In the genomic region with DNA sequence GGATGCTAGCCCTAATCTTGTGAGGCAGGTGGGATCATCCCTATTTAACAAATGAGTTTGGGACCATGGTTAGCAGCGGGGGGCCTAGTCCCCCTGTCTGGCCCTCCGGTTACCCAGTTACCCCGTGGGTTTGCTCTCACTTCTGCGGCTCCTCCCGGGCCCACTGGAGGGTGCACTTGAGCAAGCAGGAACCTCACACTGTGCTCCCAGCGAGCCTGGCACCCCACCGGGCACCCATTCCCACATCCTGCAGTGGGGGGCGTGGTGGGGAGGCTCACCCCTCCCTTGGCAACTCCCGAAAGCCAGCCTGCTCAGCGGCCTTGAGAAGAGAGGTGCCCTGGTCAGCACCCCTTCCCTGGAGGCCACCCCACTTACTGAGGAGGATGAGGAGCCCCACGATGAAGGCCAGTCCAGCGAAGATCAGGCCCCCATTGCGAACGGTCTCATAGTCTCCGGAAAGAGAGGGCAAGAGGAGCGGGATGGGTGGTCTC, we compare ENCODE assay signal across 8 cellular contexts.
DNase-seq lines count a peak whose midpoint lies in the region; ATAC-seq lines count a peak whose summit lies in the region.

No MANE protein-coding gene starts in this region.

- CTCF ChIA-PET in activated naive CD4-positive, alpha-beta T cell treated with anti-CD3 and anti-CD28 coated beads, Interleukin-2, amount 10 ng/mL, durations not matched to agents 7 days and 5 days (lab: Charles Lee), result interaction anchor here (0.6 to 11.5 kb wide), 11 partner anchors 10 to 232 kb away, joined by 3 to 270 read pairs (median 8); a partner anchor contains a TSS

- no peaks in the 10 kb centered on the region for H3K9me3 Mint-ChIP-seq in activated naive CD4-positive, alpha-beta T cell treated with anti-CD3 and anti-CD28 coated beads, Interleukin-2, amount 10 ng/mL, durations not matched to agents 7 days and 5 days
- no peaks in the 10 kb centered on the region for H3K9me3 Mint-ChIP-seq in stimulated activated effector memory CD8-positive, alpha-beta T cell treated with anti-CD3 and anti-CD28 coated beads, Interleukin-12 subunit alpha, Interleukin-12 subunit beta, amount 100 ng/mL, for 72 hours

- no peak overlapping the region for H3K4me3 Mint-ChIP-seq in activated naive CD4-positive, alpha-beta T cell treated with anti-CD3 and anti-CD28 coated beads, Interleukin-2, amount 10 ng/mL, durations not matched to agents 7 days and 5 days
- no peak overlapping the region for H3K4me3 Mint-ChIP-seq in stimulated activated effector memory CD8-positive, alpha-beta T cell treated with anti-CD3 and anti-CD28 coated beads, Interleukin-12 subunit alpha, Interleukin-12 subunit beta, amount 100 ng/mL, for 72 hours

- H3K27ac Mint-ChIP-seq in activated naive CD4-positive, alpha-beta T cell treated with anti-CD3 and anti-CD28 coated beads, Interleukin-2, amount 10 ng/mL, durations not matched to agents 7 days and 5 days, result no peak overlapping the region
- H3K27ac Mint-ChIP-seq in stimulated activated effector memory CD8-positive, alpha-beta T cell treated with anti-CD3 and anti-CD28 coated beads, Interleukin-12 subunit alpha, Interleukin-12 subunit beta, amount 100 ng/mL, for 72 hours, result peak overlapping the region; percentile 45

- H3K36me3 Mint-ChIP-seq in activated naive CD4-positive, alpha-beta T cell treated with anti-CD3 and anti-CD28 coated beads, Interleukin-2, amount 10 ng/mL, durations not matched to agents 7 days and 5 days, result no peaks in the 10 kb centered on the region
- peaks cover 17% of the 10 kb centered on the region for H3K36me3 Mint-ChIP-seq in stimulated activated effector memory CD8-positive, alpha-beta T cell treated with anti-CD3 and anti-CD28 coated beads, Interleukin-12 subunit alpha, Interleukin-12 subunit beta, amount 100 ng/mL, for 72 hours

- no peak for ATAC-seq in stimulated activated effector memory CD8-positive, alpha-beta T cell treated with anti-CD3 and anti-CD28 coated beads, Interleukin-12 subunit alpha, Interleukin-12 subunit beta, amount 100 ng/mL, for 72 hours
- ATAC-seq in GM18907 (IDR thresholded peaks at IDR 0.05; ENCODE audit: unreplicated experiment) (no peak), HG03378 (IDR thresholded peaks at IDR 0.05; ENCODE audit: unreplicated experiment) (no peak)

- peaks cover 30% of the 10 kb centered on the region for H3K27me3 Mint-ChIP-seq in activated naive CD4-positive, alpha-beta T cell treated with anti-CD3 and anti-CD28 coated beads, Interleukin-2, amount 10 ng/mL, durations not matched to agents 7 days and 5 days

- H3K4me1 Mint-ChIP-seq in activated naive CD4-positive, alpha-beta T cell treated with anti-CD3 and anti-CD28 coated beads, Interleukin-2, amount 10 ng/mL, durations not matched to agents 7 days and 5 days, result peaks cover 55% of the 10 kb centered on the region
- H3K4me1 Mint-ChIP-seq in stimulated activated effector memory CD8-positive, alpha-beta T cell treated with anti-CD3 and anti-CD28 coated beads, Interleukin-12 subunit alpha, Interleukin-12 subunit beta, amount 100 ng/mL, for 72 hours, result peaks cover 74% of the 10 kb centered on the region

- peak; percentile 66 to 75 for DNase-seq in NCI-H2081 (lab: John Stamatoyannopoulos, UW)
- no peak for DNase-seq in NCI-H2081 treated with DMSO at 0.1 percent for 48 hours (lab: John Stamatoyannopoulos, UW)
- DNase-seq in NCI-H510A (lab: John Stamatoyannopoulos, UW), result peak; percentile 38
- DNase-seq in activated naive CD4-positive, alpha-beta T cell treated with anti-CD3 and anti-CD28 coated beads, Interleukin-2, amount 10 ng/mL, durations not matched to agents 7 days and 5 days, result peak; percentile 67
- peak; percentile 63 for DNase-seq in iPS-NIHi11 (ENCODE audit: low spot score)
- DNase-seq in stimulated activated effector memory CD8-positive, alpha-beta T cell treated with anti-CD3 and anti-CD28 coated beads, Interleukin-12 subunit alpha, Interleukin-12 subunit beta, amount 100 ng/mL, for 72 hours (ENCODE audit: low spot score in 2 of 2), result peak; percentile 53 to 77
